Comparison of ENCODE assay signal across 16 cellular contexts in the genomic region with DNA sequence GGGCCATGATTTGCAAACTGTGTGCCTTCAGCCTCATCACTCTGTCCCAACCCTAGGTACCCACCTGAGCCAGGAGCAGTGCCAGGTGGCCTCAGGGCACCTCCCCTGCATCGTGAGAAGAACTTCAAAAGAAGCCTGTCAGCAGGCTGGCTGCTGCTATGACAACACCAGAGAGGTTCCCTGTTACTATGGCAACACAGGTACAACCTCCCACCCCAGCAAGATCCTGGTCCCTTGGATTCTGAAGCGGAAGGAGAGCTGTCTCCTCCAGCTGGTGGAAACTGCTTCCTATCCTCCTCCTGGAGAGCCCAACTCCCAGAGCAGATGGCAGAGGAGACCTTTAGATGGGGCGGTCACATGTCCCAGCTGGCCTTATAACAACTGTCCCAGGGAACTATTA. TPM values are rescaled to one million over a fixed set of nuclear protein-coding genes. Genes with fewer than 3 reads are reported as not detected.
DNase-seq lines count a peak whose midpoint lies in the region; ATAC-seq and TF ChIP-seq lines count a peak whose summit lies in the region.
"Had no signal": no experiment of that assay in that cellular context is flagged by ENCODE, and none has a peak within 500 bp of the region (broad histone marks: within the 10 kb centered on the region; RNA-seq: fewer than 3 reads in every experiment).

No MANE protein-coding gene starts in this region.

- no peak overlapping the region for H3K4me3 ChIP-seq in GM12865 (ENCODE audit: low read depth, low read length)
- H3K4me3 ChIP-seq: body of pancreas, gastrocnemius medialis had no signal

- TF ChIP-seq CTCF in GM12865 (IDR thresholded peaks at IDR 0.05; ENCODE audit: insufficient read depth, low read depth, low read length, missing control alignments), result no peak

- intact Hi-C loops in left colon (cut with DNase I, micrococcal nuclease), result no loop called here

- peak; percentile 20 for ATAC-seq in left colon
- ATAC-seq in HG03457 (IDR thresholded peaks at IDR 0.05; ENCODE audit: unreplicated experiment), result no peak
- ATAC-seq: body of pancreas; gastrocnemius medialis; natural killer cell treated with Interleukin-12 subunit alpha and Interleukin-12 subunit beta and Interleukin-15 and Interleukin-18, amount 100 ng/mL, for 72 hours; Panc1 had no signal

- DNase-seq in COR-L47 (lab: John Stamatoyannopoulos, UW) (peak; percentile 80), GM12865 (ENCODE audit: low read depth) (peak; percentile 19), NCI-H510A (lab: John Stamatoyannopoulos, UW) (peak; percentile 70), left colon (no peak), amniotic stem cell (lab: John Stamatoyannopoulos, UW) (no peak), AG08395 (ENCODE audit: low spot score) (no peak), NCI-H526 treated with DMSO at 0.1 percent for 48 hours (lab: John Stamatoyannopoulos, UW) (no peak)
- DNase-seq: activated CD4-positive, alpha-beta T cell treated with anti-CD3 and anti-CD28 coated beads, Interleukin-2, amount 50 U/mL, for 1 hour; activated effector memory CD4-positive, alpha-beta T cell treated with Interleukin-2 at 50 U/mL for 16 hours; gastrocnemius medialis; H9; kidney had no signal

RNA-seq across cellular contexts. Expression of gene ZP1, which starts 2.9 kb away (rescaled TPM):
- total RNA-seq in left colon, result under 1 TPM in 1 of 2 donors, not detected in 1; 0.17 TPM
- total RNA-seq: body of pancreas; gastrocnemius medialis; H9; kidney; natural killer cell treated with Interleukin-12 subunit alpha and Interleukin-12 subunit beta and Interleukin-15 and Interleukin-18, amount 100 ng/mL, for 72 hours had no signal

RNA-seq across cellular contexts. Expression of gene PTGDR2, which starts 14.5 kb away (rescaled TPM):
- total RNA-seq in left colon, result 1 to 10 TPM; 4.6 to 6.4 TPM
- total RNA-seq: H9 had no signal

RNA-seq across cellular contexts. Expression of gene CCDC86, which starts 28.4 kb away (rescaled TPM):
- 10 to 100 TPM in 1 of 2 donors, 1 to 10 TPM in 1; 7.3 to 14.4 TPM for total RNA-seq in left colon

RNA-seq across cellular contexts. Expression of gene PRPF19, which starts 36.1 kb away (rescaled TPM):
- total RNA-seq in left colon, result 10 to 100 TPM; 55.8 to 58.8 TPM

RNA-seq across cellular contexts. Expression of gene TMEM109, which starts 43.7 kb away (rescaled TPM):
- 10 to 100 TPM; 32.0 to 39.7 TPM for total RNA-seq in left colon

Comparison
In these comparisons a context has a peak if more than half of its experiments do, and no peak if none do; other contexts are left out.
1. DNase-seq: peak in COR-L47 (single experiment), GM12865 (single experiment) and NCI-H510A (single experiment); none in left colon (0 of 2), amniotic stem cell (single experiment), AG08395 (single experiment) and NCI-H526 treated with DMSO at 0.1 percent for 48 hours (single experiment).